ENCODE assay signal across 12 cellular contexts in the genomic region with DNA sequence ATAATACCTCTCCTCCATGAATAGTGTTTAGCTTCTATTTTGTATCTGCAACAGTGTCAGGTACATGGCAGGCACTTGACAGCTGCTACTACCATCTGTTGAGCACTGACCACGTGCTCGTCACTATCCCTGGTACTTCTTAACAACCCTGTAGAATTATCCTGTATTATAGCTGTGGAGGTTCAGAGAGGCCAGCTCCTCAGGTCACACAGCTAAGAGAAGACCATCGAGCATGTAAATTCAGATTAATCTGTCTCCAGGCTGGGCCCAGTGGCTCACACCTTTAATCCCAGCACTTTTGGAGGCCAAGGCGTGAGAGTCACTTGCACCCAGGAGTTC. TPM values are rescaled to one million over a fixed set of nuclear protein-coding genes. Genes with fewer than 3 reads are reported as not detected.
A peak's percentile ranks its signal among the peaks of the same experiment; 100 is the strongest.
DNase-seq lines count a peak whose midpoint lies in the region; ATAC-seq, FAIRE-seq and TF ChIP-seq lines count a peak whose summit lies in the region.
"Had no signal": no experiment of that assay in that cellular context is flagged by ENCODE, and none has a peak within 500 bp of the region (broad histone marks: within the 10 kb centered on the region; RNA-seq: fewer than 3 reads in every experiment).

No MANE protein-coding gene starts in this region.

- peak; percentile 4 for ATAC-seq in sciatic nerve

- peaks cover 25% of the 10 kb centered on the region for H3K36me3 ChIP-seq in left ventricle myocardium inferior

- no peak for FAIRE-seq in D721Med (lab: Jason Lieb, UNC)
- FAIRE-seq: GM12891 had no signal

- peaks cover 77% of the 10 kb centered on the region for H3K4me1 ChIP-seq in left ventricle myocardium inferior

- intact Hi-C loops in left ventricle myocardium inferior (cut with micrococcal nuclease) (no loop called here), sciatic nerve (cut with DNase I) (no loop called here)

- no peaks in the 10 kb centered on the region for H3K27me3 ChIP-seq in left ventricle myocardium inferior (ENCODE audit: low read depth)
- H3K27me3 ChIP-seq: BE2C had no signal

- H3K9me3 ChIP-seq in left ventricle myocardium inferior (replicated peaks) = no peaks in the 10 kb centered on the region
- H3K9me3 ChIP-seq: BE2C had no signal

- peak overlapping the region; percentile 34 for H3K27ac ChIP-seq in left ventricle myocardium inferior (replicated peaks)

- no peak overlapping the region for H3K4me3 ChIP-seq in left ventricle myocardium inferior

- TF ChIP-seq CTCF in D721Med (IDR thresholded peaks at IDR 0.05; ENCODE audit: insufficient read depth, missing control alignments) (no peak), left ventricle myocardium inferior (IDR thresholded peaks at IDR 0.05; ENCODE audit: borderline replicate concordance) (no peak), GM13977 (IDR thresholded peaks at IDR 0.05; ENCODE audit: extremely low read depth, insufficient read depth, missing control alignments) (no peak)

- in situ Hi-C loops in GM13977 (cut with MboI; ENCODE audit: low pct_unique_long_range_greater_than_20kb, low sequenced_read_pairs, unreplicated experiment) = no loop called here

- DNase-seq in D721Med (ENCODE audit: insufficient read length, low spot score) = peak; percentile 32
- DNase-seq in NCI-H69 (lab: John Stamatoyannopoulos, UW) = peak; percentile 79
- DNase-seq in left ventricle myocardium inferior = no peak
- no peak for DNase-seq in sciatic nerve (ENCODE audit: low spot score)
- no peak for DNase-seq in foreskin melanocyte
- no peak for DNase-seq in SKM-1 treated with dmso at 0.1 percent for 144 hours (lab: John Stamatoyannopoulos, UW; ENCODE audit: unreplicated experiment)
- no peak for DNase-seq in GM13977 (ENCODE audit: low spot score)
- DNase-seq in NCI-H446 treated with DMSO at 0.1 percent for 48 hours (lab: John Stamatoyannopoulos, UW) = no peak
- DNase-seq: activated B cell treated with CpG ODN at 0.5 μM for 24 hours; stimulated activated CD4-positive, alpha-beta T cell treated with anti-CD3 and anti-CD28 coated beads, Interleukin-2, amount 100 ng/mL, for 24 hours had no signal

RNA-seq across cellular contexts. Expression of gene WSB1, which starts 26.3 kb away (rescaled TPM):
- total RNA-seq in left ventricle myocardium inferior (53.3 TPM), sciatic nerve (396 TPM)

Comparison
In these comparisons a context has a peak if more than half of its experiments do, and no peak if none do; other contexts are left out.
1. DNase-seq: peak in D721Med (single experiment) and NCI-H69 (single experiment); none in left ventricle myocardium inferior (single experiment), sciatic nerve (single experiment), foreskin melanocyte (single experiment), SKM-1 treated with dmso at 0.1 percent for 144 hours (single experiment), GM13977 (single experiment) and NCI-H446 treated with DMSO at 0.1 percent for 48 hours (single experiment).